8 cellular contexts compared by ENCODE assay signal in the genomic region with DNA sequence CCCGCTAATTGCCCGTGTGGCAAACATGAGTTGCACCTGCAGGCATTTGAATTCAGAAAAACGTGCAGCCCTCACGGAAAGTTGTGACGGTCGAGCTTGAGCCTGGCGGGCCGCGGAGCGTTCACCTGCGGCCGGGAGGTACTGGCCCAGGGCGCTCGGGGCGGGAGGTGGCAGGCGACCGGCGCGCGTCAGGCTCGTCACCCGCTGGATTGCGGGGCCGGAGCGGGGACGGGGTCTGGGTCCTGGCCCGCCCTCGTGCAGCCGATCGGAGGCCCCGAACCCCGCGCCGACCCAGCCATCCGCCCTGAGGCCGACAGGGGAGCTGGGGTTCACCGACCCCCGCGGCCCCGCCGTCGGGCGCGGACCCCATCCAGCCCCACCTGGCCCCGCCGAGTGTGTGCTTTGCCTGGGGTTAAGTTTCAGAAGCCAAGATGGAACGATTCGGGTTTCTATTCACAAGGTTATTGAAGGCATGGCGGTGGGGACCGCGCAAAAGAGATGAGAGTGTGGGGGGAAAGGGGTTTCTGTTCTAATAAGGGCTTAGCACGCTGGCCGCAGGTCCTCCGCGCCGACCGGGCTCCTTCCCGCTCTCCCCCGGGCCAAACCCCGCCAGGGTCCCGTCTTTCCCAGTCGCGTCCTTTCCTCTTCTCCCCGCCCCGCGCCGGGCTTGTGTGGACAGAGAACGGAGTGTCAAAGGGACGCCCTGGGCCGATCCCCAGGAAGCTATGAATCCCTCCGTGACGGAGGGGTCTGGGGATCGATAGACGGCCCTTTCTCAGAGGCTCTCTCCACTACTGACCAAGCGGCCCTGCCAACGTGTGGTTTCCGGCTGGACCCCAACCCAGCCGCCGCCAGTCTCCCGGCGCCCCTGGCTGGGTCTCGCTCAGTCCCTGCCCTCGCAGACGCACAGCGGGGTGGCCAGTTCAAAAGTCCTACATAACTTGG. TPM values are rescaled to one million over a fixed set of nuclear protein-coding genes. Genes with fewer than 3 reads are reported as not detected.
DNase-seq lines count a peak whose midpoint lies in the region; ATAC-seq and TF ChIP-seq lines count a peak whose summit lies in the region.

No MANE protein-coding gene starts in this region.

- H2AFZ ChIP-seq in parathyroid adenoma, result peak overlapping the region; percentile 88

- DNase-seq in NCI-H526 treated with DMSO at 0.1 percent for 48 hours (lab: John Stamatoyannopoulos, UW) (peak; percentile 26), heart left ventricle (peak; percentile 51 to 80 (median 58)), mucosa of gallbladder (ENCODE audit: low spot score) (no peak)
- DNase-seq in activated naive CD4-positive, alpha-beta T cell treated with anti-CD3 and anti-CD28 coated beads, Interleukin-2, amount 10 ng/mL, durations not matched to agents 7 days and 5 days, result peak; percentile 47

- no peak for TF ChIP-seq POLR2A in heart left ventricle (IDR thresholded peaks at IDR 0.05)

- peak overlapping the region; percentile 74 for H3K4me2 ChIP-seq in parathyroid adenoma (ENCODE audit: low read length)

- H3K4me3 ChIP-seq in heart left ventricle (peak overlapping the region; percentile 56 to 89 (median 79)), parathyroid adenoma (ENCODE audit: low read depth, low read length) (peak overlapping the region; percentile 74)

- CTCF ChIA-PET in activated naive CD4-positive, alpha-beta T cell treated with anti-CD3 and anti-CD28 coated beads, Interleukin-2, amount 10 ng/mL, durations not matched to agents 7 days and 5 days (lab: Charles Lee), result interaction anchor here (0.6 to 0.9 kb wide), 3 partner anchors 8 to 803 kb away, joined by 3 read pairs; no protein-coding TSS in a partner anchor

- peaks cover 4% of the 10 kb centered on the region for H3K36me3 Mint-ChIP-seq in activated naive CD4-positive, alpha-beta T cell treated with anti-CD3 and anti-CD28 coated beads, Interleukin-2, amount 10 ng/mL, durations not matched to agents 7 days and 5 days

- peak overlapping the region; percentile 75 for H3K4me3 Mint-ChIP-seq in activated naive CD4-positive, alpha-beta T cell treated with anti-CD3 and anti-CD28 coated beads, Interleukin-2, amount 10 ng/mL, durations not matched to agents 7 days and 5 days

- no peaks in the 10 kb centered on the region for H3K9me3 ChIP-seq in heart left ventricle
- H3K9me3 ChIP-seq in parathyroid adenoma (ENCODE audit: control insufficient read depth, low read length), result no peaks in the 10 kb centered on the region

- peaks cover 69% of the 10 kb centered on the region for H3K27me3 Mint-ChIP-seq in activated naive CD4-positive, alpha-beta T cell treated with anti-CD3 and anti-CD28 coated beads, Interleukin-2, amount 10 ng/mL, durations not matched to agents 7 days and 5 days

- H3K79me2 ChIP-seq in parathyroid adenoma, result no peaks in the 10 kb centered on the region

- 1 to 2% (median 1%) methylated on average over 58 to 85 of the region's 85 CpGs for WGBS in heart left ventricle, 4 donors

- H3K36me3 ChIP-seq in heart left ventricle (no peaks in the 10 kb centered on the region), parathyroid adenoma (ENCODE audit: control insufficient read depth, insufficient read depth, low read length) (no peaks in the 10 kb centered on the region)

- H3K9me3 Mint-ChIP-seq in activated naive CD4-positive, alpha-beta T cell treated with anti-CD3 and anti-CD28 coated beads, Interleukin-2, amount 10 ng/mL, durations not matched to agents 7 days and 5 days, result no peaks in the 10 kb centered on the region

- peaks cover 0 to 79% (median 0%) of the 10 kb centered on the region in 9 donors for H3K27me3 ChIP-seq in heart left ventricle
- H3K27me3 ChIP-seq in parathyroid adenoma (ENCODE audit: control insufficient read depth, insufficient read depth, low read length), result no peaks in the 10 kb centered on the region

- H3K27ac Mint-ChIP-seq in activated naive CD4-positive, alpha-beta T cell treated with anti-CD3 and anti-CD28 coated beads, Interleukin-2, amount 10 ng/mL, durations not matched to agents 7 days and 5 days, result no peak overlapping the region

- peak overlapping the region; percentile 71 to 99 (median 94) for H3K27ac ChIP-seq in heart left ventricle
- peak overlapping the region; percentile 41 for H3K27ac ChIP-seq in parathyroid adenoma

- intact Hi-C loops in heart left ventricle (cut with DNase I), result loop anchor here (1.0 to 10.0 kb wide), 8 partner anchors 76 to 386 kb away; no protein-coding TSS in a partner anchor

- H3K4me1 Mint-ChIP-seq in activated naive CD4-positive, alpha-beta T cell treated with anti-CD3 and anti-CD28 coated beads, Interleukin-2, amount 10 ng/mL, durations not matched to agents 7 days and 5 days, result peaks cover 36% of the 10 kb centered on the region

- peaks cover 0 to 52% (median 1%) of the 10 kb centered on the region in 12 donors for H3K4me1 ChIP-seq in heart left ventricle
- H3K4me1 ChIP-seq in parathyroid adenoma, result peaks cover 7% of the 10 kb centered on the region

- TF ChIP-seq CTCF in heart left ventricle (IDR thresholded peaks at IDR 0.05) (no peak), parathyroid adenoma (IDR thresholded peaks at IDR 0.05) (no peak)

- no peak overlapping the region for H3K9ac ChIP-seq in parathyroid adenoma

- peak; percentile 13 for ATAC-seq in GM19324 (IDR thresholded peaks at IDR 0.05; ENCODE audit: low FRiP score, unreplicated experiment)
- ATAC-seq in heart left ventricle, result peak in 3 of 4 donors; percentile 6 to 20 (median 11)
- no peak for ATAC-seq in HG02938 (IDR thresholded peaks at IDR 0.05; ENCODE audit: unreplicated experiment)
- no peak for ATAC-seq in HG03469 (IDR thresholded peaks at IDR 0.05; ENCODE audit: unreplicated experiment)

RNA-seq across cellular contexts. Expression of a gene that starts 1.6 kb away (rescaled TPM):
- total RNA-seq in heart left ventricle, result 10 to 100 TPM; 29.2 to 50.9 (median 40.6) TPM
- polyA plus RNA-seq in heart left ventricle, result 10 to 100 TPM; 19.9 to 21.4 TPM
- total RNA-seq in mucosa of gallbladder, result 2.4 TPM

RNA-seq across cellular contexts. Expression of a gene that starts 42.9 kb away (rescaled TPM):
- total RNA-seq in heart left ventricle, result 10 to 100 TPM in 3 of 9 donors, 1 to 10 TPM in 6; 6.4 to 23.1 (median 9.9) TPM
- 1 to 10 TPM; 3.8 to 6.4 TPM for polyA plus RNA-seq in heart left ventricle
- 41.9 TPM for total RNA-seq in mucosa of gallbladder

Comparison
In these comparisons a context has a peak if more than half of its experiments do, and no peak if none do; other contexts are left out.
1. ATAC-seq: peak in GM19324 (single experiment) and heart left ventricle (3 of 4); none in HG02938 (single experiment) and HG03469 (single experiment).